1 cellular context compared by ENCODE assay signal in the genomic region with DNA sequence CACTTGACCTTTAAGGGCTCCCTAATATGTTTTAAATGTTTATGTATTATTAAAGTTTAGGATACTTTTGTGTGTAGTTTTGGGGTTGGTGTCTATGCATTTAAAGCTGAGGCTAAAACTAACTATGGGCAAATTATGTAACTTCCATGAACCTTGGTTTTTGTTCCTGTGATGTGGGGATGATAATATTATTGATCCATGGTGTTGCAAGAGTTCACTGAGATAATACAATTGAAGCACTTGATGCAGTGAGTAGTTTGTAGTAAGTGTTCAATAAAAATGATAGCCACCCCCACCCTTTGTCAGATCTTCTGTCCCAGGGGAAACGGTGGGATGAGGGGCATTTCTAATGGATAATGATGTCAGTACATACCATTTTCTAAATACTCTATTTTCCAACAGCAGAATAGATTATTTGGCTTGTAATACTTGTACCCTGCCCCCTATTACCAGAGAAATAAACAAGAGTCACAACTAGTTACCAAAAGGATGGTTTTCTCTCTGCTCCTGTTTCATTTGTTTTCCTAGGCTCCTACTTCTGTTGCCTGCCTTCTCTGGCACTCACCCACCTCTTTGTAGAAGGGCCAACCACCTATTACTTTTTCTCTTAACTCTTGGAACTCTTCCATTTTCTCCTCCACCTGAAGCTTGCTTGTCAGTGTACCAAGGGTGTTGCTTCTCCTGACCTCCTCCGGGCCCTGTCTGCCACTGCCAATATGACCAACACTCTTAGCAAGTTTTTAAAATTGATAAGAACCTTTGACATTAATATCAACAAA.
TF ChIP-seq lines count a peak whose summit lies in the region.

No MANE protein-coding gene starts in this region.

TF ChIP-seq in liver, 16 proteins besides CTCF, POLR2A, EP300 and RAD21 (continued from another document):
- TF ChIP-seq, protein P1, sequence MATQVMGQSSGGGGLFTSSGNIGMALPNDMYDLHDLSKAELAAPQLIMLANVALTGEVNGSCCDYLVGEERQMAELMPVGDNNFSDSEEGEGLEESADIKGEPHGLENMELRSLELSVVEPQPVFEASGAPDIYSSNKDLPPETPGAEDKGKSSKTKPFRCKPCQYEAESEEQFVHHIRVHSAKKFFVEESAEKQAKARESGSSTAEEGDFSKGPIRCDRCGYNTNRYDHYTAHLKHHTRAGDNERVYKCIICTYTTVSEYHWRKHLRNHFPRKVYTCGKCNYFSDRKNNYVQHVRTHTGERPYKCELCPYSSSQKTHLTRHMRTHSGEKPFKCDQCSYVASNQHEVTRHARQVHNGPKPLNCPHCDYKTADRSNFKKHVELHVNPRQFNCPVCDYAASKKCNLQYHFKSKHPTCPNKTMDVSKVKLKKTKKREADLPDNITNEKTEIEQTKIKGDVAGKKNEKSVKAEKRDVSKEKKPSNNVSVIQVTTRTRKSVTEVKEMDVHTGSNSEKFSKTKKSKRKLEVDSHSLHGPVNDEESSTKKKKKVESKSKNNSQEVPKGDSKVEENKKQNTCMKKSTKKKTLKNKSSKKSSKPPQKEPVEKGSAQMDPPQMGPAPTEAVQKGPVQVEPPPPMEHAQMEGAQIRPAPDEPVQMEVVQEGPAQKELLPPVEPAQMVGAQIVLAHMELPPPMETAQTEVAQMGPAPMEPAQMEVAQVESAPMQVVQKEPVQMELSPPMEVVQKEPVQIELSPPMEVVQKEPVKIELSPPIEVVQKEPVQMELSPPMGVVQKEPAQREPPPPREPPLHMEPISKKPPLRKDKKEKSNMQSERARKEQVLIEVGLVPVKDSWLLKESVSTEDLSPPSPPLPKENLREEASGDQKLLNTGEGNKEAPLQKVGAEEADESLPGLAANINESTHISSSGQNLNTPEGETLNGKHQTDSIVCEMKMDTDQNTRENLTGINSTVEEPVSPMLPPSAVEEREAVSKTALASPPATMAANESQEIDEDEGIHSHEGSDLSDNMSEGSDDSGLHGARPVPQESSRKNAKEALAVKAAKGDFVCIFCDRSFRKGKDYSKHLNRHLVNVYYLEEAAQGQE (IDR thresholded peaks at IDR 0.05), result no peak
- peak in 1 of 2 donors; percentile 37 for TF ChIP-seq EGR1 (IDR thresholded peaks at IDR 0.05; ENCODE audit: low read depth in 2 of 2)
- peak; percentile 72 to 82 for TF ChIP-seq RXRA (IDR thresholded peaks at IDR 0.05)
- peak; percentile 40 for TF ChIP-seq YY1 (IDR thresholded peaks at IDR 0.05)
- TF ChIP-seq HNF4A (conservative IDR thresholded peaks at IDR 0.05), result peak; percentile 82 to 83
TF ChIP-seq in liver: peak in this region for 10.
